Comparison of ENCODE assay signal across 8 cellular contexts in genomic region chr2:217988014-217988839, GRCh38. TPM values are rescaled to one million over a fixed set of nuclear protein-coding genes. Genes with fewer than 3 reads are reported as not detected.
DNase-seq lines count a peak whose midpoint lies in the region; ATAC-seq and TF ChIP-seq lines count a peak whose summit lies in the region.

No MANE protein-coding gene starts in this region.

- H2AFZ ChIP-seq in OCI-LY3 (ENCODE audit: low read depth, low read length), result no peak overlapping the region

- H3K4me3 Mint-ChIP-seq in activated T-helper 1 cell treated with anti-CD3 and anti-CD28 coated beads, Interleukin-12 subunit alpha, Interleukin-12 subunit beta, Interleukin-2, Interleukin-4 antibody, amounts not matched to agents 30 ng/mL and 10 ng/mL and 1 ng/mL, durations not matched to agents 14 hours and 24 hours and 36 hours, result no peak overlapping the region
- no peak overlapping the region for H3K4me3 Mint-ChIP-seq in nephron

- TF ChIP-seq CTCF in OCI-LY3 (IDR thresholded peaks at IDR 0.05; ENCODE audit: low read depth, low read length) (peak; percentile 69), foreskin fibroblast (IDR thresholded peaks at IDR 0.05; ENCODE audit: low read depth, low read length) (peak; percentile 84), nephron (IDR thresholded peaks at IDR 0.05; ENCODE audit: unreplicated experiment in 3 of 3) (peak; percentile 87 to 92 (median 91))

- H3K36me3 Mint-ChIP-seq in activated T-helper 1 cell treated with anti-CD3 and anti-CD28 coated beads, Interleukin-12 subunit alpha, Interleukin-12 subunit beta, Interleukin-2, Interleukin-4 antibody, amounts not matched to agents 30 ng/mL and 10 ng/mL and 1 ng/mL, durations not matched to agents 14 hours and 24 hours and 36 hours (ENCODE audit: low read depth), result no peaks in the 10 kb centered on the region
- H3K36me3 Mint-ChIP-seq in nephron (ENCODE audit: low read depth), result peaks cover 6% of the 10 kb centered on the region

- H3K27ac Mint-ChIP-seq in activated T-helper 1 cell treated with anti-CD3 and anti-CD28 coated beads, Interleukin-12 subunit alpha, Interleukin-12 subunit beta, Interleukin-2, Interleukin-4 antibody, amounts not matched to agents 30 ng/mL and 10 ng/mL and 1 ng/mL, durations not matched to agents 14 hours and 24 hours and 36 hours, result no peak overlapping the region
- peak overlapping the region; percentile 47 to 75 (median 62) for H3K27ac Mint-ChIP-seq in nephron

- peaks cover 11% of the 10 kb centered on the region for H3K27me3 Mint-ChIP-seq in activated T-helper 1 cell treated with anti-CD3 and anti-CD28 coated beads, Interleukin-12 subunit alpha, Interleukin-12 subunit beta, Interleukin-2, Interleukin-4 antibody, amounts not matched to agents 30 ng/mL and 10 ng/mL and 1 ng/mL, durations not matched to agents 14 hours and 24 hours and 36 hours (ENCODE audit: insufficient read depth)
- H3K27me3 Mint-ChIP-seq in nephron (ENCODE audit: low read depth), result peaks cover 3% of the 10 kb centered on the region

- H3K4me1 ChIP-seq in OCI-LY3 (ENCODE audit: low read length) (peaks cover 8% of the 10 kb centered on the region), stomach smooth muscle (ENCODE audit: control insufficient read depth, insufficient read depth, low read length) (peaks cover 30% of the 10 kb centered on the region)

- intact Hi-C loops in activated T-helper 1 cell treated with anti-CD3 and anti-CD28 coated beads, Interleukin-12 subunit alpha, Interleukin-12 subunit beta, Interleukin-2, Interleukin-4 antibody, amounts not matched to agents 30 ng/mL and 10 ng/mL and 1 ng/mL, durations not matched to agents 14 hours and 24 hours and 36 hours (cut with micrococcal nuclease), result loop anchor here (1.0 kb wide), 3 partner anchors 102 to 203 kb away; no protein-coding TSS in a partner anchor

- no peaks in the 10 kb centered on the region for H3K27me3 ChIP-seq in OCI-LY3 (ENCODE audit: low read depth, low read length)
- no peaks in the 10 kb centered on the region for H3K27me3 ChIP-seq in stomach smooth muscle (ENCODE audit: control insufficient read depth in 1 of 2, insufficient read depth in 2 of 2, low read length in 2 of 2)

- H3K36me3 ChIP-seq in OCI-LY3 (replicated peaks; ENCODE audit: low read depth, low read length) (no peaks in the 10 kb centered on the region), stomach smooth muscle (ENCODE audit: control insufficient read depth in 2 of 2, insufficient read depth in 2 of 2, low read length in 2 of 2) (peaks cover 0 to 3% of the 10 kb centered on the region in 2 donors)

- peak overlapping the region; percentile 49 for H3K4me2 ChIP-seq in OCI-LY3 (ENCODE audit: low read length)

- no peak overlapping the region for H3K9ac ChIP-seq in OCI-LY3 (ENCODE audit: low read length)
- H3K9ac ChIP-seq in stomach smooth muscle (ENCODE audit: low read length in 2 of 2), result peak overlapping the region in 1 of 2 donors; percentile 21

- ATAC-seq in HG03175 (IDR thresholded peaks at IDR 0.05; ENCODE audit: unreplicated experiment) (peak; percentile 68), GM18519 (IDR thresholded peaks at IDR 0.05; ENCODE audit: low FRiP score, unreplicated experiment) (no peak)

- H3K9me3 ChIP-seq in OCI-LY3 (ENCODE audit: insufficient read depth, low read length) (no peaks in the 10 kb centered on the region), stomach smooth muscle (ENCODE audit: control insufficient read depth in 2 of 2, low read length in 2 of 2) (no peaks in the 10 kb centered on the region)

- DNase-seq in EL (peak; percentile 68), foreskin fibroblast (peak in 1 of 2 donors; percentile 83)
- DNase-seq in activated T-helper 1 cell treated with anti-CD3 and anti-CD28 coated beads, Interleukin-12 subunit alpha, Interleukin-12 subunit beta, Interleukin-2, Interleukin-4 antibody, amounts not matched to agents 30 ng/mL and 10 ng/mL and 1 ng/mL, durations not matched to agents 14 hours and 24 hours and 36 hours (ENCODE audit: low spot score), result peak; percentile 45

- H3K27ac ChIP-seq in OCI-LY3 (ENCODE audit: low read length) (no peak overlapping the region), stomach smooth muscle (ENCODE audit: low read length) (peak overlapping the region; percentile 55)

- H3K4me3 ChIP-seq in OCI-LY3 (ENCODE audit: low read length) (peak overlapping the region; percentile 15; the same call in 1 of the 2 replicates), foreskin fibroblast (ENCODE audit: low read depth in 1 of 2, low read length in 2 of 2) (no peak overlapping the region), stomach smooth muscle (ENCODE audit: low read length in 2 of 2) (peak overlapping the region; percentile 28 to 66)

- no peaks in the 10 kb centered on the region for H3K79me2 ChIP-seq in OCI-LY3 (ENCODE audit: low read length)

- H3K4me1 Mint-ChIP-seq in activated T-helper 1 cell treated with anti-CD3 and anti-CD28 coated beads, Interleukin-12 subunit alpha, Interleukin-12 subunit beta, Interleukin-2, Interleukin-4 antibody, amounts not matched to agents 30 ng/mL and 10 ng/mL and 1 ng/mL, durations not matched to agents 14 hours and 24 hours and 36 hours (ENCODE audit: low read depth), result no peaks in the 10 kb centered on the region
- peaks cover 40% of the 10 kb centered on the region for H3K4me1 Mint-ChIP-seq in nephron

- H3K9me3 Mint-ChIP-seq in activated T-helper 1 cell treated with anti-CD3 and anti-CD28 coated beads, Interleukin-12 subunit alpha, Interleukin-12 subunit beta, Interleukin-2, Interleukin-4 antibody, amounts not matched to agents 30 ng/mL and 10 ng/mL and 1 ng/mL, durations not matched to agents 14 hours and 24 hours and 36 hours, result no peaks in the 10 kb centered on the region
- no peaks in the 10 kb centered on the region for H3K9me3 Mint-ChIP-seq in nephron

- no peaks in the 10 kb centered on the region for H4K20me1 ChIP-seq in OCI-LY3 (ENCODE audit: insufficient read depth, low read length)

RNA-seq across cellular contexts. Expression of gene TNS1, which starts 14.6 kb away (rescaled TPM):
- 0.41 and 1.1 TPM in 2 replicates for total RNA-seq in activated T-helper 1 cell treated with anti-CD3 and anti-CD28 coated beads, Interleukin-12 subunit alpha, Interleukin-12 subunit beta, Interleukin-2, Interleukin-4 antibody, amounts not matched to agents 30 ng/mL and 10 ng/mL and 1 ng/mL, durations not matched to agents 14 hours and 24 hours and 36 hours

Comparison
In these comparisons a context has a peak if more than half of its experiments do, and no peak if none do; other contexts are left out.
1. H3K4me3 ChIP-seq: peak in OCI-LY3 (single experiment) and stomach smooth muscle (2 of 2); none in foreskin fibroblast (0 of 2).
2. Peak in every context shown above with its lines, with median percentiles within 50 percentile points of each other: CTCF ChIP-seq.